In the genomic region with DNA sequence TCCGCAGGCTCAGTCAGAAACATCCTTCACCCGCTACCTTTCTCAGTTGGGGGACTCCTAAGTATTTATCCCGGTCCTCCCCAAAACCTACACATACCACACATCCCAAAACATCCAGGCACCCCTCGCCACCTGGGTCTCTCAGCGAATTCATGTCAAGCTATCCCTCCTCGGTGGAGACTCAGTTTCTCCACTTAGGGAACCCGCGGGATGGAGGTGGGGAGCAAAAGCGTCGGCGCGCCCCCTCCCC, we compare ENCODE assay signal across 8 cellular contexts.
DNase-seq lines count a peak whose midpoint lies in the region; ATAC-seq and TF ChIP-seq lines count a peak whose summit lies in the region.

No MANE protein-coding gene starts in this region.

- H3K36me3 ChIP-seq in effector memory CD4-positive, alpha-beta T cell (ENCODE audit: control insufficient read depth, insufficient read depth, low read length), result no peaks in the 10 kb centered on the region
- no peaks in the 10 kb centered on the region for H3K36me3 ChIP-seq in neuron (ENCODE audit: insufficient read depth, low read length)

- no peaks in the 10 kb centered on the region for H3K27me3 ChIP-seq in effector memory CD4-positive, alpha-beta T cell (replicated peaks; ENCODE audit: control insufficient read depth, insufficient read depth, low read length, poor library complexity, severe bottlenecking)
- H3K27me3 ChIP-seq in neuron (ENCODE audit: insufficient read depth, low read length), result no peaks in the 10 kb centered on the region

- peak overlapping the region; percentile 98 for H3K27ac ChIP-seq in effector memory CD4-positive, alpha-beta T cell (ENCODE audit: insufficient read depth, low read length, poor library complexity, severe bottlenecking)

- TF ChIP-seq CTCF in NB4 (IDR thresholded peaks at IDR 0.05; ENCODE audit: low read depth, low read length), result no peak

- H3K4me3 ChIP-seq in NB4 (ENCODE audit: low read depth, low read length), result peak overlapping the region; percentile 80
- peak overlapping the region; percentile 87 for H3K4me3 ChIP-seq in effector memory CD4-positive, alpha-beta T cell (ENCODE audit: insufficient read depth, low read depth, low read length, poor library complexity, severe bottlenecking)
- peak overlapping the region; percentile 64 for H3K4me3 ChIP-seq in neuron (ENCODE audit: low read length)

- H3K9me3 ChIP-seq in effector memory CD4-positive, alpha-beta T cell (ENCODE audit: control insufficient read depth, low read length), result no peaks in the 10 kb centered on the region
- no peaks in the 10 kb centered on the region for H3K9me3 ChIP-seq in neuron (ENCODE audit: low read length)

- peak overlapping the region; percentile 63 for H2AFZ ChIP-seq in neuron (ENCODE audit: low read depth, low read length)

- peak; percentile 75 for DNase-seq in DMS114 treated with DMSO at 0.1 percent for 48 hours (lab: John Stamatoyannopoulos, UW; ENCODE audit: unreplicated experiment)
- DNase-seq in NB4 (ENCODE audit: low read depth), result no peak
- DNase-seq in effector memory CD4-positive, alpha-beta T cell, result no peak
- no peak for DNase-seq in pons (ENCODE audit: low spot score)
- no peak for DNase-seq in NCI-H774 (lab: John Stamatoyannopoulos, UW)
- no peak for DNase-seq in NCI-H524 treated with DMSO at 0.1 percent for 48 hours (lab: John Stamatoyannopoulos, UW)

- TF ChIP-seq POLR2A in NB4 (IDR thresholded peaks at IDR 0.05; ENCODE audit: extremely low read depth, insufficient read length), result no peak

- peaks cover 48% of the 10 kb centered on the region for H3K4me1 ChIP-seq in effector memory CD4-positive, alpha-beta T cell (ENCODE audit: control insufficient read depth, insufficient read depth, low read length, poor library complexity, severe bottlenecking)
- peaks cover 32% of the 10 kb centered on the region for H3K4me1 ChIP-seq in neuron (ENCODE audit: insufficient read depth, low read length)

- ATAC-seq in HG02840 (IDR thresholded peaks at IDR 0.05; ENCODE audit: low FRiP score, unreplicated experiment), result no peak
